Comparison of ENCODE assay signal across 9 cellular contexts in genomic region chr7:70006411-70006920, GRCh38.
DNase-seq lines count a peak whose midpoint lies in the region; ATAC-seq and TF ChIP-seq lines count a peak whose summit lies in the region.
"Had no signal": no experiment of that assay in that cellular context is flagged by ENCODE, and none has a peak within 500 bp of the region (broad histone marks: within the 10 kb centered on the region; RNA-seq: fewer than 3 reads in every experiment).

No MANE protein-coding gene starts in this region.

- H3K27ac Mint-ChIP-seq in T-helper 2 cell treated with Interferon-gamma antibody and Interleukin-4, amounts not matched to agents 5 μg/mL and 100 μg/mL, for 36 hours: no peak overlapping the region

- no peaks in the 10 kb centered on the region for H3K27me3 Mint-ChIP-seq in T-helper 2 cell treated with Interferon-gamma antibody and Interleukin-4, amounts not matched to agents 5 μg/mL and 100 μg/mL, for 36 hours (ENCODE audit: low read depth)

- no peak for TF ChIP-seq POLR2A in GM18505 (IDR thresholded peaks at IDR 0.05; ENCODE audit: borderline replicate concordance, extremely low read depth, insufficient read depth, insufficient read length)

- H3K4me1 ChIP-seq in BLaER1 treated with 17β-estradiol and CSF1 and Interleukin-3, amounts not matched to agents 10 nM and 100 nM: peaks cover 18 to 66% (median 32%) of the 10 kb centered on the region in 10 experiments

- DNase-seq in NCI-H524 (lab: John Stamatoyannopoulos, UW): peak; percentile 81 to 97
- DNase-seq in left kidney (ENCODE audit: low read depth, low spot score): peak; percentile 84
- DNase-seq in NCI-H510A (lab: John Stamatoyannopoulos, UW): no peak
- DNase-seq in T-helper 2 cell treated with Interferon-gamma antibody and Interleukin-4, amounts not matched to agents 5 μg/mL and 100 μg/mL, for 36 hours (ENCODE audit: low spot score): no peak
- DNase-seq in NCI-H1092 (lab: John Stamatoyannopoulos, UW): no peak
- DNase-seq in NCI-H2029 (lab: John Stamatoyannopoulos, UW): no peak

- H3K4me2 ChIP-seq in BLaER1 treated with 17β-estradiol and CSF1 and Interleukin-3, amounts not matched to agents 10 nM and 100 nM: peak overlapping the region; percentile 63 to 98 (median 85)

- H3K36me3 ChIP-seq in BLaER1 treated with 17β-estradiol and CSF1 and Interleukin-3, amounts not matched to agents 10 nM and 100 nM: peaks cover 0 to 3% (median 0%) of the 10 kb centered on the region in 11 experiments; a peak in 1 of 22 replicates

- no peak overlapping the region for H3K4me3 Mint-ChIP-seq in T-helper 2 cell treated with Interferon-gamma antibody and Interleukin-4, amounts not matched to agents 5 μg/mL and 100 μg/mL, for 36 hours

- no peaks in the 10 kb centered on the region for H3K36me3 Mint-ChIP-seq in T-helper 2 cell treated with Interferon-gamma antibody and Interleukin-4, amounts not matched to agents 5 μg/mL and 100 μg/mL, for 36 hours (ENCODE audit: low read depth)

- peak; percentile 55 for ATAC-seq in GM18505 (IDR thresholded peaks at IDR 0.05; ENCODE audit: unreplicated experiment)
- ATAC-seq: Panc1 had no signal

- peaks cover 0 to 22% (median 0%) of the 10 kb centered on the region in 11 experiments; a peak in 4 of 22 replicates for H4K20me1 ChIP-seq in BLaER1 treated with 17β-estradiol and CSF1 and Interleukin-3, amounts not matched to agents 10 nM and 100 nM

- peak overlapping the region in 8 of 11 experiments; percentile 58 to 81 (median 72); a peak in 16 of 22 replicates for H3K27ac ChIP-seq in BLaER1 treated with 17β-estradiol and CSF1 and Interleukin-3, amounts not matched to agents 10 nM and 100 nM

- H3K4me1 Mint-ChIP-seq in T-helper 2 cell treated with Interferon-gamma antibody and Interleukin-4, amounts not matched to agents 5 μg/mL and 100 μg/mL, for 36 hours (ENCODE audit: low read depth): peaks cover 12% of the 10 kb centered on the region

- H3K9me3 Mint-ChIP-seq in T-helper 2 cell treated with Interferon-gamma antibody and Interleukin-4, amounts not matched to agents 5 μg/mL and 100 μg/mL, for 36 hours: no peaks in the 10 kb centered on the region

- H3K4me3 ChIP-seq in BLaER1 treated with 17β-estradiol and CSF1 and Interleukin-3, amounts not matched to agents 10 nM and 100 nM: peak overlapping the region in 6 of 10 experiments; percentile 30 to 45 (median 38); a peak in 9 of 20 replicates

- H3K9me3 ChIP-seq in BLaER1 treated with 17β-estradiol and CSF1 and Interleukin-3, amounts not matched to agents 10 nM and 100 nM (replicated peaks in 1 of 11): no peaks in the 10 kb centered on the region

- H3K9ac ChIP-seq in BLaER1 treated with 17β-estradiol and CSF1 and Interleukin-3, amounts not matched to agents 10 nM and 100 nM: peak overlapping the region in 8 of 11 experiments; percentile 48 to 77 (median 64); a peak in 15 of 22 replicates

- no peaks in the 10 kb centered on the region for H3K27me3 ChIP-seq in BLaER1 treated with 17β-estradiol and CSF1 and Interleukin-3, amounts not matched to agents 10 nM and 100 nM

Comparison
In these comparisons a context has a peak if more than half of its experiments do, and no peak if none do; other contexts are left out.
1. DNase-seq: peak in NCI-H524 (2 of 2) and left kidney (single experiment); none in NCI-H510A (single experiment), T-helper 2 cell treated with Interferon-gamma antibody and Interleukin-4, amounts not matched to agents 5 μg/mL and 100 μg/mL, for 36 hours (single experiment), NCI-H1092 (single experiment) and NCI-H2029 (single experiment).